In the genomic region with DNA sequence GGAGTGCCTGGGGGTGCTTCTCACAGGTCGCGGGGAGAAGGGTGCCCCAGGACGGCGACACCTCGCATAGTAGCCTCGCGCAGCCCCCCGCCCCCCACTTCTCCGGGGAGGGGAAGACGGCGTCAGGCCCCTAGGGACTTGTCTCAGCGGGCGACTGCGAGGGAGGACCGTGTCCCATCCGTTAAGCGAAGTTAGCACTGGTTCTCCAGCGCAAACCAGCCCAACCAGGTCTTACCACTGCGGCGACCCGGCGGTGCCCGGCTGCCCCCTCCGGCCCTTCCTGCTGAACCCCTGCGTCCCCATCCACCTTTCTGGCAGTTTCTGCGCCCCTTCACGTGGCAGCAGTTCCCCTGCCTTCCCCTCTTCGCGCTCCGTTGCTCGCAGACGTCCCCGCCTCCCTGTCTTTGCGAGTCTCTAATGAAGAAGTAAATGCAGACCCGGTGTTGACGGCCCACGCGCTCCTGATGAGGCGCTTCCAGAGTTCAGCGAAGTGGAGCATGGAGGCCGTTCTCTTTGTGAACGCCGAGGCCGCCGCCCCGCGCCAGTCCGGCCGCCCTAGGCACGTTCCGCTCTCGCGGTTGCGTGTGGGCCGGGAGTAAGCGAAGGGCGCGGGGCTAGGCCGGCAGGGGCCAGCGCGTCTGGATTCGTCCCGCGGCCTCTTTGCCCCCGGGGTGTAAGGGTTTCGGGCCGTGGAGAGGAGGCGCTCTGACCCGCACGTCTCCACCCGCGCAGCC, we compare ENCODE assay signal across 1 cellular context.
TF ChIP-seq lines count a peak whose summit lies in the region.

No MANE protein-coding gene starts in this region.

TF ChIP-seq in H1, 55 proteins besides CTCF, POLR2A, EP300 and RAD21 (continued from another document):
- TF ChIP-seq, protein P1, sequence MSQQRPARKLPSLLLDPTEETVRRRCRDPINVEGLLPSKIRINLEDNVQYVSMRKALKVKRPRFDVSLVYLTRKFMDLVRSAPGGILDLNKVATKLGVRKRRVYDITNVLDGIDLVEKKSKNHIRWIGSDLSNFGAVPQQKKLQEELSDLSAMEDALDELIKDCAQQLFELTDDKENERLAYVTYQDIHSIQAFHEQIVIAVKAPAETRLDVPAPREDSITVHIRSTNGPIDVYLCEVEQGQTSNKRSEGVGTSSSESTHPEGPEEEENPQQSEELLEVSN (IDR thresholded peaks at IDR 0.05) = peak; percentile 98
- TF ChIP-seq CHD2 (IDR thresholded peaks at IDR 0.05; ENCODE audit: low read length) (peak; percentile 61), EZH2 (IDR thresholded peaks at IDR 0.05; ENCODE audit: low read depth, low read length, severe bottlenecking) (peak; percentile 59), SUZ12 (IDR thresholded peaks at IDR 0.05; ENCODE audit: low read length) (peak; percentile 56)
- TF ChIP-seq, protein P2, sequence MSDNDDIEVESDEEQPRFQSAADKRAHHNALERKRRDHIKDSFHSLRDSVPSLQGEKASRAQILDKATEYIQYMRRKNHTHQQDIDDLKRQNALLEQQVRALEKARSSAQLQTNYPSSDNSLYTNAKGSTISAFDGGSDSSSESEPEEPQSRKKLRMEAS (IDR thresholded peaks at IDR 0.05) = peak; percentile 99
